Comparison of ENCODE assay signal across 8 cellular contexts in the genomic region with DNA sequence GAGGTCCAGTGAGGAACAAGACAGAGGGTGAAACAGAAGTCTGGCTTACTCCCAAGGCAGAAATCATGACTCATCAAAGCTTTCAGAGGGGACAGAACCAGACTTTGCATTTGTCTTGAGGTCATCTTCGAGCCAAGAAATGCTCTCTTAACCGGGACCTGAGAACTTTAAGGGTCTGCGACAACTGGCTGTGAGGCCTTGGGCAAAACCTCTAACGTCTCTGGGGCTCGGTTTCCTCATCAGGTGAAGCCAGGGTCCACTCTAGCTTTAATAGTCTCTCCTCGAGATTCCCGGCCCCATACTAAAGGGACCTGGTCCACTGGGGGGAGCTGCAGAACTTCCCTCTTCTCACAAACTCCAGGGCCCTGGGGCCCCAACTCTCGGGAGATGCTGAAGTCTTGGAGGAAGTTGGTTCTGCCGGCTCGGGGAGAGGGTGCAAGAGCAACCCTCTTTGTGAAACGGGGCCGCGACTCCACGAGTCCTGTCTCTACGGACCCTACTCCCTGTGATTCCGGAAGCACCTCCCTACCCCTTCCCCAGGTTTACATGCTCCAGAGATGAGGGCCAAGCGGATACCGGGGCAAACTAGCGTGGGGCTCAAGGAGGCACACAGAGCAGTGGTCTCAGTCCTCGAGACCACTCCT. TPM values are rescaled to one million over a fixed set of nuclear protein-coding genes. Genes with fewer than 3 reads are reported as not detected.
DNase-seq lines count a peak whose midpoint lies in the region; ATAC-seq and TF ChIP-seq lines count a peak whose summit lies in the region.

No MANE protein-coding gene starts in this region.

- intact Hi-C loops in heart left ventricle (cut with DNase I) = loop anchor here in 5 of 10 donors (5.0 to 10.0 kb wide), 5 partner anchors 212 to 562 kb away; no protein-coding TSS in a partner anchor

- 6 to 14% (median 7%) methylated on average over 9 to 20 of the region's 20 CpGs for WGBS in heart left ventricle, 4 donors

- TF ChIP-seq CTCF in AG10803 (conservative IDR thresholded peaks at IDR 0.05; ENCODE audit: low read length) (peak; percentile 63), Peyer's patch (IDR thresholded peaks at IDR 0.05) (peak in 4 of 6 experiments; percentile 9 to 38 (median 24)), heart left ventricle (IDR thresholded peaks at IDR 0.05) (peak in 9 of 12 donors; percentile 21 to 60 (median 45)), osteoblast (IDR thresholded peaks at IDR 0.05; ENCODE audit: extremely low read depth, low read depth, low read length) (peak; percentile 66)

- peak in 1 of 2 donors; percentile 15 for TF ChIP-seq POLR2A in Peyer's patch (IDR thresholded peaks at IDR 0.05)
- no peak for TF ChIP-seq POLR2A in heart left ventricle (IDR thresholded peaks at IDR 0.05)

- no peaks in the 10 kb centered on the region for H3K9me3 ChIP-seq in Peyer's patch
- no peaks in the 10 kb centered on the region for H3K9me3 ChIP-seq in heart left ventricle
- no peaks in the 10 kb centered on the region for H3K9me3 ChIP-seq in osteoblast (ENCODE audit: low read depth, low read length)

- DNase-seq in AG10803 (ENCODE audit: low read depth) = peak; percentile 90
- peak; percentile 37 to 78 (median 71) for DNase-seq in Peyer's patch
- DNase-seq in amniotic epithelial cell (ENCODE audit: low read depth) = peak; percentile 87
- peak; percentile 68 to 83 (median 78) for DNase-seq in heart left ventricle
- peak; percentile 98 for DNase-seq in osteoblast (ENCODE audit: insufficient read length, low spot score, missing footprints)
- DNase-seq in effector CD4-positive, alpha-beta T cell = no peak

- peaks cover 0 to 15% (median 0%) of the 10 kb centered on the region in 4 donors for H3K4me1 ChIP-seq in Peyer's patch
- H3K4me1 ChIP-seq in heart left ventricle = peaks cover 0 to 47% (median 2%) of the 10 kb centered on the region in 12 donors
- peaks cover 61% of the 10 kb centered on the region for H3K4me1 ChIP-seq in osteoblast (ENCODE audit: insufficient read depth, low read length)

- H3K79me2 ChIP-seq in osteoblast (ENCODE audit: insufficient read depth, low read length) = peaks cover 35% of the 10 kb centered on the region

- no peaks in the 10 kb centered on the region for H3K36me3 ChIP-seq in Peyer's patch
- no peaks in the 10 kb centered on the region for H3K36me3 ChIP-seq in heart left ventricle
- H3K36me3 ChIP-seq in osteoblast (ENCODE audit: insufficient read depth, low read length) = no peaks in the 10 kb centered on the region

- H3K4me2 ChIP-seq in osteoblast (ENCODE audit: insufficient read depth, low read length) = peak overlapping the region; percentile 96

- H3K4me3 ChIP-seq in AG10803 (ENCODE audit: low read length) = peak overlapping the region; percentile 83
- peak overlapping the region; percentile 48 to 86 (median 70) for H3K4me3 ChIP-seq in Peyer's patch
- peak overlapping the region; percentile 67 to 91 (median 76) for H3K4me3 ChIP-seq in heart left ventricle
- peak overlapping the region; percentile 84 for H3K4me3 ChIP-seq in osteoblast (ENCODE audit: insufficient read depth, low read length)

- H3K27me3 ChIP-seq in Peyer's patch (no peaks in the 10 kb centered on the region), heart left ventricle (peaks cover 0 to 13% (median 0%) of the 10 kb centered on the region in 9 donors), osteoblast (ENCODE audit: insufficient read depth, low read length) (no peaks in the 10 kb centered on the region)

- no peaks in the 10 kb centered on the region for H4K20me1 ChIP-seq in osteoblast (ENCODE audit: insufficient read depth, low read length)

- peak overlapping the region; percentile 74 for H2AFZ ChIP-seq in osteoblast (ENCODE audit: low read length)

- peak; percentile 19 for ATAC-seq in GM18517 (IDR thresholded peaks at IDR 0.05; ENCODE audit: unreplicated experiment)
- peak; percentile 38 for ATAC-seq in HG03196 (IDR thresholded peaks at IDR 0.05; ENCODE audit: unreplicated experiment)
- peak in 3 of 4 donors; percentile 50 to 65 (median 53) for ATAC-seq in heart left ventricle

- H3K27ac ChIP-seq in Peyer's patch (peak overlapping the region; percentile 77 to 94 (median 80)), heart left ventricle (peak overlapping the region; percentile 72 to 93 (median 85)), osteoblast (ENCODE audit: low read depth, low read length) (peak overlapping the region; percentile 99)

RNA-seq across cellular contexts. Expression of a gene that starts 2.6 kb away (rescaled TPM):
- 10 to 100 TPM; 24.2 to 50.1 (median 38.3) TPM for total RNA-seq in Peyer's patch
- total RNA-seq in heart left ventricle = 10 to 100 TPM in 2 of 9 donors, 1 to 10 TPM in 7; 2.8 to 10.5 (median 3.3) TPM
- 1 to 10 TPM in 1 of 2 donors, under 1 TPM in 1; 0.65 to 2.3 TPM for polyA plus RNA-seq in heart left ventricle
- total RNA-seq in osteoblast = 55.4 and 80.0 TPM in 2 replicates
